ENCODE assay signal across 8 cellular contexts in the genomic region with DNA sequence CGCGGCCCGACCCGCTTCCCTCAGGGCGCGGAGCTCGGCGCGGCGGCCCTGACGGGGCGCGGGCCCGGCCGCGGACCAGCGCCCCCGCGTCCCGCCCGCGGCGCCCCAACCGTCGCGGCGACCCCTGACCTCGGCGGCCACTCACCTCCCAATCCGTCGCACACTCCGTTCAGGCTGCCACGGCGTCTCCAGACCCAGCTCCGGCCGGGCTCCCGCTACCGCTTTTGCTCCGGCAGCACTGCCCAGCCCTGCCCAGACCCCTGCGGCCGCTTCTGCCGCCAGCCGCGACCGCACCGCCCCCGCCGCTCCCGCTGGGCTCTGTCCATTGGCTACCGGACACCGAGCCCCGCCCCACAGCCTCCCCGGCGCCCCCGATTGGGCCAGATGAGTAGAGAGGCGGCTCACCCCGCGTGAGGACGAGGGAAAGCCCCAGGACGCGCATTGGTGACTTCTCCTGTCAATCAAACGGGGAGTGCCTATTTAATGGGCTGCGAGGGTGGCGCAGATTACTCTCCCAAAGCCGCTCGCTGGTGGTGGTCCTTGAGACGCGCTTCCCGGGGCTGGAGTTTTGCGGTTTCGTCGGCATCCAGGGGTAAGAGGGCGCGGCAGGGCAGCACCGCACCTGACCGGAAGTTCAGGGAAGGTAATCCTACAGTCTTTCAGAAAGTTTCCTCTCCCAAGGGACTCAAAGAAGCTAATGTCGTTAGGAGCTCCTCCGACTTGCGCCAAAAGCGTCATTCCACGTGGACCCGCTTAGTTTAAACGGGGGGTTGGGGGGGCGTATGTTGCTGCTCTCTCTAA. TPM values are rescaled to one million over a fixed set of nuclear protein-coding genes. Genes with fewer than 3 reads are reported as not detected.
DNase-seq lines count a peak whose midpoint lies in the region; TF ChIP-seq lines count a peak whose summit lies in the region.

A gene with protein sequence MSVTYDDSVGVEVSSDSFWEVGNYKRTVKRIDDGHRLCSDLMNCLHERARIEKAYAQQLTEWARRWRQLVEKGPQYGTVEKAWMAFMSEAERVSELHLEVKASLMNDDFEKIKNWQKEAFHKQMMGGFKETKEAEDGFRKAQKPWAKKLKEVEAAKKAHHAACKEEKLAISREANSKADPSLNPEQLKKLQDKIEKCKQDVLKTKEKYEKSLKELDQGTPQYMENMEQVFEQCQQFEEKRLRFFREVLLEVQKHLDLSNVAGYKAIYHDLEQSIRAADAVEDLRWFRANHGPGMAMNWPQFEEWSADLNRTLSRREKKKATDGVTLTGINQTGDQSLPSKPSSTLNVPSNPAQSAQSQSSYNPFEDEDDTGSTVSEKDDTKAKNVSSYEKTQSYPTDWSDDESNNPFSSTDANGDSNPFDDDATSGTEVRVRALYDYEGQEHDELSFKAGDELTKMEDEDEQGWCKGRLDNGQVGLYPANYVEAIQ (minus strand): TSS at position 274 of the 801 bp plus-strand sequence. CDS start 103,069 bp downstream, outside the sequence.

- peak within 1 kb of the TSS; percentile 96 for H3K9ac ChIP-seq in neuronal stem cell (ENCODE audit: low read depth, low read length, poor library complexity)
- peak within 1 kb of the TSS in 4 of 5 donors; percentile 60 to 86 (median 74) for H3K9ac ChIP-seq in subcutaneous abdominal adipose tissue (ENCODE audit: low read length in 5 of 5)

- no peak within 1 kb of the TSS for H4K8ac ChIP-seq in neuronal stem cell (ENCODE audit: low read depth, low read length)

- peak within 1 kb of the TSS; percentile 19 for H2AK5ac ChIP-seq in neuronal stem cell (ENCODE audit: low read depth, low read length)

- H3K36me3 ChIP-seq in SJSA1 (peaks cover 6% of the 10 kb centered on the region; the same call in 1 of the 2 replicates), neuronal stem cell (replicated peaks in 1 of 2; ENCODE audit: control insufficient read depth in 2 of 2, insufficient read depth in 2 of 2, low read length in 2 of 2) (no peaks in the 10 kb centered on the region), subcutaneous abdominal adipose tissue (ENCODE audit: control insufficient read depth in 5 of 5, insufficient read depth in 5 of 5, low read length in 5 of 5) (no peaks in the 10 kb centered on the region)

- H3K4me1 ChIP-seq in SJSA1 (replicated peaks) = peaks cover 32% of the 10 kb centered on the region
- H3K4me1 ChIP-seq in neuronal stem cell (ENCODE audit: control insufficient read depth in 2 of 2, insufficient read depth in 1 of 2, low read depth in 1 of 2, low read length in 2 of 2) = peaks cover 9 to 15% of the 10 kb centered on the region in 2 donors
- peaks cover 4 to 28% (median 19%) of the 10 kb centered on the region in 5 donors for H3K4me1 ChIP-seq in subcutaneous abdominal adipose tissue (ENCODE audit: control insufficient read depth in 5 of 5, insufficient read depth in 5 of 5, low read length in 5 of 5)

- whole genome bisulfite sequencing in neuronal stem cell (ENCODE audit: extremely low coverage in 2 of 2, insufficient read length in 2 of 2, insufficient replicate concordance in 1 of 2), 2 donors = no CpG with 5 or more reads among the region's 84 CpGs

- H2BK15ac ChIP-seq in neuronal stem cell (ENCODE audit: low read length) = no peak within 1 kb of the TSS

- H3K27ac ChIP-seq in SJSA1 (peak within 1 kb of the TSS; percentile 40), neuronal stem cell (replicated peaks; ENCODE audit: low read length) (peak within 1 kb of the TSS; percentile 84), subcutaneous abdominal adipose tissue (ENCODE audit: low read depth, low read length) (peak within 1 kb of the TSS; percentile 37)

- H4K91ac ChIP-seq in neuronal stem cell (ENCODE audit: low read depth, low read length, poor library complexity) = no peak within 1 kb of the TSS

- H3K23ac ChIP-seq in neuronal stem cell (ENCODE audit: low read depth, low read length, poor library complexity) = peak within 1 kb of the TSS; percentile 96

- no peak for TF ChIP-seq CTCF in HFF-Myc (IDR thresholded peaks at IDR 0.05; ENCODE audit: low read depth, low read length, missing control alignments)

- H3K4me2 ChIP-seq in neuronal stem cell (ENCODE audit: insufficient read depth, low read length, poor library complexity, severe bottlenecking) = peak within 1 kb of the TSS; percentile 78

- H3K27me3 ChIP-seq in SJSA1 (replicated peaks) = no peaks in the 10 kb centered on the region
- H3K27me3 ChIP-seq in neuronal stem cell (ENCODE audit: control insufficient read depth in 3 of 3, insufficient read depth in 3 of 3, low read depth in 1 of 3, low read length in 3 of 3) = no peaks in the 10 kb centered on the region
- no peaks in the 10 kb centered on the region for H3K27me3 ChIP-seq in subcutaneous abdominal adipose tissue (ENCODE audit: control insufficient read depth in 5 of 5, insufficient read depth in 4 of 5, low read length in 5 of 5)

- H2BK5ac ChIP-seq in neuronal stem cell (ENCODE audit: low read length) = no peak within 1 kb of the TSS

- H3K18ac ChIP-seq in neuronal stem cell (ENCODE audit: low read length) = peak within 1 kb of the TSS; percentile 89

- H3K9me3 ChIP-seq in SJSA1 (replicated peaks) (no peaks in the 10 kb centered on the region), neuronal stem cell (replicated peaks in 1 of 2; ENCODE audit: control insufficient read depth in 2 of 2, insufficient read depth in 1 of 2, low read depth in 1 of 2, low read length in 2 of 2) (peaks cover 0 to 5% of the 10 kb centered on the region in 2 donors), subcutaneous abdominal adipose tissue (ENCODE audit: control insufficient read depth in 5 of 5, low read length in 5 of 5) (no peaks in the 10 kb centered on the region)

- DNase-seq in GM04504 (ENCODE audit: low read depth) (peak; percentile 97), HFF-Myc (ENCODE audit: extremely low read depth, low read depth) (peak; percentile 96), MV-4-11 (lab: John Stamatoyannopoulos, UW) (peak; percentile 97), SJSA1 (ENCODE audit: low read depth in 1 of 2, low spot score in 2 of 2) (peak; percentile 97 to 100), foreskin melanocyte (peak; percentile 96), neuronal stem cell (ENCODE audit: low spot score) (peak; percentile 99)
- DNase-seq in activated naive CD4-positive, alpha-beta T cell (lab: John Stamatoyannopoulos, UW) = peak; percentile 96 to 97 (median 96)

- H3K79me1 ChIP-seq in neuronal stem cell (ENCODE audit: low read depth, low read length) = peaks cover 5% of the 10 kb centered on the region

- no peak within 1 kb of the TSS for H2BK120ac ChIP-seq in neuronal stem cell (ENCODE audit: low read depth, low read length)

- H2AFZ ChIP-seq in neuronal stem cell (ENCODE audit: low read length) = peak within 1 kb of the TSS; percentile 95

- H2BK12ac ChIP-seq in neuronal stem cell (ENCODE audit: low read length) = no peak within 1 kb of the TSS

- H3K4ac ChIP-seq in neuronal stem cell (ENCODE audit: low read length) = peak within 1 kb of the TSS; percentile 56

- no peak within 1 kb of the TSS for H3K14ac ChIP-seq in neuronal stem cell (ENCODE audit: low read length)

- H3K4me3 ChIP-seq in HFF-Myc (replicated peaks; ENCODE audit: low read depth, low read length) = peak within 1 kb of the TSS; percentile 61
- H3K4me3 ChIP-seq in SJSA1 = peak within 1 kb of the TSS; percentile 73
- peak within 1 kb of the TSS; percentile 90 to 100 for H3K4me3 ChIP-seq in neuronal stem cell (ENCODE audit: low read length in 2 of 2)
- peak within 1 kb of the TSS; percentile 81 to 93 (median 91) for H3K4me3 ChIP-seq in subcutaneous abdominal adipose tissue (ENCODE audit: low read depth in 1 of 5, low read length in 5 of 5)

RNA-seq across cellular contexts. Expression of the gene that starts here (rescaled TPM):
- 98.3 and 100 TPM in 2 replicates for total RNA-seq in SJSA1 (2014; rRNA removed; shearing (Covaris generic))
- polyA plus RNA-seq in neuronal stem cell (2013, experiment 1 of 2) = 34.2 TPM
- polyA plus RNA-seq in neuronal stem cell (2013, experiment 2 of 2) = 34.2 TPM

Comparison
In these comparisons a context has a peak if more than half of its experiments do, and no peak if none do; other contexts are left out.
1. Peak in every context shown above with its lines: DNase-seq, H3K4me3 ChIP-seq and H3K27ac ChIP-seq.